18 cellular contexts compared by ENCODE assay signal in genomic region chr7:49812534-49812933, GRCh38. TPM values are rescaled to one million over a fixed set of nuclear protein-coding genes. Genes with fewer than 3 reads are reported as not detected.
A peak's percentile ranks its signal among the peaks of the same experiment; 100 is the strongest.
DNase-seq lines count a peak whose midpoint lies in the region; ATAC-seq, FAIRE-seq and TF ChIP-seq lines count a peak whose summit lies in the region.
"Had no signal": no experiment of that assay in that cellular context is flagged by ENCODE, and none has a peak within 500 bp of the region (broad histone marks: within the 10 kb centered on the region; RNA-seq: fewer than 3 reads in every experiment).

No MANE protein-coding gene starts in this region.

- H3K36me3 Mint-ChIP-seq in endothelial cell (ENCODE audit: low read depth, unreplicated experiment): no peaks in the 10 kb centered on the region
- no peaks in the 10 kb centered on the region for H3K36me3 Mint-ChIP-seq in type B pancreatic cell
- H3K36me3 Mint-ChIP-seq: CD8-positive, alpha-beta memory T cell had no signal

- peak; percentile 58 for ATAC-seq in GM19351 (IDR thresholded peaks at IDR 0.05; ENCODE audit: unreplicated experiment)
- ATAC-seq in HG03520 (IDR thresholded peaks at IDR 0.05; ENCODE audit: unreplicated experiment): peak; percentile 61
- ATAC-seq: T-helper 17 cell had no signal

- H3K4me1 Mint-ChIP-seq in endothelial cell (ENCODE audit: unreplicated experiment): no peaks in the 10 kb centered on the region
- H3K4me1 Mint-ChIP-seq in type B pancreatic cell (ENCODE audit: unreplicated experiment): no peaks in the 10 kb centered on the region
- H3K4me1 Mint-ChIP-seq: CD8-positive, alpha-beta memory T cell; T-helper 17 cell had no signal

- H3K9me3 Mint-ChIP-seq in endothelial cell (ENCODE audit: unreplicated experiment) (no peaks in the 10 kb centered on the region), type B pancreatic cell (no peaks in the 10 kb centered on the region)

- H3K36me3 ChIP-seq in bronchial epithelial cell (ENCODE audit: control insufficient read depth, insufficient read depth, low read length): no peaks in the 10 kb centered on the region
- H3K36me3 ChIP-seq: BLaER1, Peyer's patch had no signal

- no peaks in the 10 kb centered on the region for H3K27me3 ChIP-seq in bronchial epithelial cell (ENCODE audit: control insufficient read depth, insufficient read depth, low read length)
- H3K27me3 ChIP-seq: BLaER1, Peyer's patch had no signal

- no peak overlapping the region for H3K27ac Mint-ChIP-seq in endothelial cell (ENCODE audit: unreplicated experiment)
- H3K27ac Mint-ChIP-seq in type B pancreatic cell: no peak overlapping the region
- H3K27ac Mint-ChIP-seq: T-helper 17 cell had no signal

- H3K4me3 Mint-ChIP-seq in endothelial cell (ENCODE audit: unreplicated experiment) (no peak overlapping the region), type B pancreatic cell (no peak overlapping the region)
- H3K4me3 Mint-ChIP-seq: CD8-positive, alpha-beta memory T cell; T-helper 17 cell had no signal

- DNase-seq in DMS 273 (lab: John Stamatoyannopoulos, UW; ENCODE audit: unreplicated experiment) (peak; percentile 16), DMS 273 treated with DMSO at 0.1 percent for 48 hours (lab: John Stamatoyannopoulos, UW) (no peak), bronchial epithelial cell (ENCODE audit: low read depth) (peak; percentile 8), endothelial cell (ENCODE audit: low spot score) (no peak), NCI-H524 treated with DMSO at 0.1 percent for 48 hours (lab: John Stamatoyannopoulos, UW) (no peak), type B pancreatic cell (ENCODE audit: extremely low spot score, unreplicated experiment) (no peak)
- DNase-seq: CD8-positive, alpha-beta memory T cell; MM.1S; NCI-H1436 treated with DMSO at 0.1 percent for 48 hours; NCI-H2081 treated with DMSO at 0.1 percent for 48 hours; NCI-H226; NCI-H526 treated with DMSO at 0.1 percent for 48 hours; Peyer's patch; SHP77 treated with DMSO at 0.1 percent for 48 hours; T-helper 17 cell had no signal

- TF ChIP-seq CTCF in bronchial epithelial cell (IDR thresholded peaks at IDR 0.05; ENCODE audit: insufficient read depth, low read length, severe bottlenecking) (no peak), endothelial cell (IDR thresholded peaks at IDR 0.05; ENCODE audit: unreplicated experiment) (no peak), type B pancreatic cell (conservative IDR thresholded peaks at IDR 0.05) (no peak)

- FAIRE-seq in bronchial epithelial cell (lab: Jason Lieb, UNC): no peak

- H3K4me3 ChIP-seq in bronchial epithelial cell (ENCODE audit: low read depth, low read length): no peak overlapping the region
- H3K4me3 ChIP-seq: BLaER1, Peyer's patch had no signal

- H3K27me3 Mint-ChIP-seq in endothelial cell (ENCODE audit: unreplicated experiment) (peaks cover 2% of the 10 kb centered on the region), type B pancreatic cell (peaks cover 3% of the 10 kb centered on the region)
- H3K27me3 Mint-ChIP-seq: T-helper 17 cell had no signal

RNA-seq across cellular contexts. Expression of gene VWC2, which starts 39.1 kb away (rescaled TPM):
- total RNA-seq in bronchial epithelial cell (not detected in 2 replicates), endothelial cell (ENCODE audit: unreplicated experiment) (0.05 TPM), type B pancreatic cell (ENCODE audit: low replicate concordance) (0.33 and 0.60 TPM in 2 replicates)
- total RNA-seq: CD8-positive, alpha-beta memory T cell; T-helper 17 cell had no signal

Comparison
In these comparisons a context has a peak if more than half of its experiments do, and no peak if none do; other contexts are left out.
1. DNase-seq: peak in DMS 273 (single experiment) and bronchial epithelial cell (single experiment); none in DMS 273 treated with DMSO at 0.1 percent for 48 hours (single experiment), endothelial cell (single experiment), NCI-H524 treated with DMSO at 0.1 percent for 48 hours (single experiment) and type B pancreatic cell (single experiment).